In the genomic region with DNA sequence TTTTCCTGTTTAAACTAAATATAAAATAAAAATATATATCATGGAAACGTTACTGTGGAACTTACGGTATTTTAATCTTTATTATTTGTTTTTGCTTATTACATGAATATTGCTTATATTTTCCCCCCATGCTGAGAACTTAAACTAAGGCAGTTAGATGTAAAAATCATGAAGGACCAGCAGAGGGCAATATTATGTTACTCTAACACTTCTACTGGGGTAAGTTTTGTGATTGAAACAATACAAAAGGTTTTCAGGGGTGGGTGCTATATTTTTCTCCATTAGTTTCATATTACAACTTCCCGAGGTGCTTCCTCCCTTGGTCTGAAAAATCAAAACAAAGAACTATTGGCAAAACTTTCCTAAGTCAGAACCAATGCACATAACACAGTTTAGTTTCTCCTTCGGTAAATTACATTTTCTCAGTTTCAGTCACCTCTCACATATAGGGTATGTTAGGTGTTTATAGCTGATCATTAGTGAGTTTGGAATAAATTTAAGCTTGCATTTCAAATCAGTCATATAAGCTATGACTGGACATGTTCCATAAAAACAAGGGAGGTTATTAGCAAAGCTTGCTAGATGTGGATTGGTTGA, we compare ENCODE assay signal across 8 cellular contexts.
DNase-seq lines count a peak whose midpoint lies in the region; ATAC-seq, FAIRE-seq and TF ChIP-seq lines count a peak whose summit lies in the region.

No MANE protein-coding gene starts in this region.

- ATAC-seq in HG03439 (IDR thresholded peaks at IDR 0.05; ENCODE audit: unreplicated experiment) = no peak

- DNase-seq in AG09309 (ENCODE audit: low read depth) (peak; percentile 17), GM18507 (ENCODE audit: extremely low spot score, insufficient read length, low read depth) (no peak), LNCaP clone FGC (ENCODE audit: low read depth) (no peak), RWPE1 (ENCODE audit: low spot score) (peak; percentile 45), fibroblast of peridontal ligament (ENCODE audit: extremely low read depth) (peak; percentile 81), retinal pigment epithelial cell (ENCODE audit: low read depth) (peak; percentile 5), UCSD-AML1 (lab: John Stamatoyannopoulos, UW; ENCODE audit: unreplicated experiment) (no peak)

- no peak overlapping the region for H3K27ac ChIP-seq in RWPE1

- H3K4me3 ChIP-seq in AG09309 (ENCODE audit: control insufficient read depth, low read depth, low read length) (no peak overlapping the region), LNCaP clone FGC (ENCODE audit: low read depth, low read length) (no peak overlapping the region), retinal pigment epithelial cell (ENCODE audit: low read length) (no peak overlapping the region)

- TF ChIP-seq CTCF in AG09309 (IDR thresholded peaks at IDR 0.05; ENCODE audit: control insufficient read depth, insufficient read depth, low read depth, low read length, missing control alignments) (peak; percentile 49), LNCaP clone FGC (IDR thresholded peaks at IDR 0.05; ENCODE audit: control insufficient read depth, extremely low read depth, insufficient read depth) (peak; percentile 55), RWPE1 (conservative IDR thresholded peaks at IDR 0.05; ENCODE audit: low read depth) (peak; percentile 69), retinal pigment epithelial cell (conservative IDR thresholded peaks at IDR 0.05; ENCODE audit: low read depth, low read length) (peak; percentile 64)

- FAIRE-seq in GM18507 (lab: Jason Lieb, UNC) = peak; percentile 85

- POLR2A ChIA-PET in RWPE1 (lab: Yijun Ruan, JAX; ENCODE audit: low non-redundant PET) = no interaction called here

- CTCF ChIA-PET in RWPE1 (lab: Yijun Ruan, JAX) = interaction anchor here (0.5 to 0.7 kb wide), 3 partner anchors 180 to 560 kb away, joined by 3 read pairs; no protein-coding TSS in a partner anchor

Comparison
In these comparisons a context has a peak if more than half of its experiments do, and no peak if none do; other contexts are left out.
1. DNase-seq: peak in AG09309 (single experiment), RWPE1 (single experiment), fibroblast of peridontal ligament (single experiment) and retinal pigment epithelial cell (single experiment); none in GM18507 (single experiment), LNCaP clone FGC (single experiment) and UCSD-AML1 (single experiment).
2. Peak in every context shown above with its lines, with median percentiles within 50 percentile points of each other: CTCF ChIP-seq.